In the genomic region with DNA sequence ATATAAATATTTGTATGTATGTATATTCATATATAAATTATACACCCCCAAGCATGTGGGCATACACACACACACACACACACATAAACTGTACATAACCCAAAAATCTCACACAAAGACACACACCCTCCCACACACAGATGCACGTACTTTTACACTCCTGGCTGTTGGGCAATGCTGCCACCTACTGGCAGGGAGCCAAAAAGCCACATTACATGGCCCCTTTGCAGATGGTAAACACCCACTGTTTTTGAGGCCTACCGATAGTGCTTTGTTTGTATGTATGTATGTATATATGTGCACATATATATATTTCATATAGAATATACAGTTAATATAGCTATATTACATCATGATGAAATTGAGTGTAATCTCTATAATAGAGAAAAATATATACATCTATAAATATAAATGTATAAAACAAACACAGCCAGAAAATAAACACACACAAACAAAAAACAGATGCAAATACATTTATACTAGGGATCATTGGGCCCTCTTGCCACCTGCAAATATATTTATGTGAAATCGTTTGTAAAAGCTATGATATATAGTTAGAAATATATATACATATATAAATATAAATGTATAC, we compare ENCODE assay signal across 8 cellular contexts.
DNase-seq lines count a peak whose midpoint lies in the region; ATAC-seq lines count a peak whose summit lies in the region.

No MANE protein-coding gene starts in this region.

- DNase-seq in CD1c-positive myeloid dendritic cell (ENCODE audit: extremely low spot score) (peak; percentile 91), NCI-H526 (lab: John Stamatoyannopoulos, UW) (peak; percentile 56 to 82), memory B cell (ENCODE audit: low spot score in 2 of 2) (peak; percentile 81 to 83)
- DNase-seq in activated CD4-positive, alpha-beta T cell treated with anti-CD3 and anti-CD28 coated beads, Interleukin-2, amount 50 U/mL, for 48 hours = peak; percentile 83 to 87
- peak; percentile 79 for DNase-seq in effector CD4-positive, alpha-beta T cell
- peak; percentile 55 to 66 for DNase-seq in stimulated activated CD8-positive, alpha-beta memory T cell treated with anti-CD3 and anti-CD28 coated beads, Interleukin-15, amount 100 ng/mL, for 48 hours (ENCODE audit: low read depth in 2 of 2)

- H3K36me3 Mint-ChIP-seq in memory B cell = no peaks in the 10 kb centered on the region

- no peaks in the 10 kb centered on the region for H3K27me3 Mint-ChIP-seq in memory B cell

- ATAC-seq in GM19324 (IDR thresholded peaks at IDR 0.05; ENCODE audit: low FRiP score, unreplicated experiment) (peak; percentile 69), HG03432 (IDR thresholded peaks at IDR 0.05; ENCODE audit: unreplicated experiment) (peak; percentile 90), memory B cell (ENCODE audit: low read depth) (peak; percentile 100)

- no peak overlapping the region for H3K27ac Mint-ChIP-seq in memory B cell

- H3K4me1 Mint-ChIP-seq in memory B cell = peaks cover 7% of the 10 kb centered on the region

- H3K9me3 Mint-ChIP-seq in memory B cell = no peaks in the 10 kb centered on the region

- H3K4me3 Mint-ChIP-seq in memory B cell = no peak overlapping the region

Comparison
In these comparisons a context has a peak if more than half of its experiments do, and no peak if none do; other contexts are left out.
1. Peak in every context shown above with its lines: DNase-seq and ATAC-seq.